ENCODE assay signal across 9 cellular contexts in the genomic region with DNA sequence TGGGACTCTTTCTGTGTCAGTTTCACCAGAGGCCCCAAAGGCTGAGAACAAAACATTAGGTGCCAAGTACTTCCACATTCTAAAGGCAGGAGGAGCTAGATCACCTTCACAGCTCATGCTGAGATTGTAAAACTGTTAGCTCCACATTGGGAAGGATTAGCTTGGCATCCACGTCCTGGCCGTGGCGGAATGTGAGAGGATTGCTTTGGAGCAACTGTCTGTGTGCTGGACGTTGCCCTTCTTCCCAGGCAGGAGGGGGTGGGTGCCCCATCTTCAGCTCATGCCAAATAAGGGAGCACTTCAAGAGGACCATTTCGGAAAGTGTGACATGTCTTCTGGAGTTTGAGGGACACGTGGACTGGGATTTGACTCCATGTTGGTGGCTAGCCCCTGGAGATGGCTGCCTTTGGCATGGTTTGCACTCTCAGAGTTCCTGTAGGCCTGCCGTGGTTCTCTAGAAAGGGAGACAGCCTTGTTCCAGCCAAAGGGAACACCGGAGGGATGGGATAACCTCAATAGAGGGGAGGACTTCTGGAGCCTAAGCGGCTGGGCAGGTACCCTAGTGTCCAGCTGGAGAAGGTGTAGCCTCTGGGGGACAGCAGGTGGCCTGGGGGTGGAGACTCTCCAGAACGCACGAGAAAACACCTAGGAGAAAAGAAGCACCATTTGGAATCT. TPM values are rescaled to one million over a fixed set of nuclear protein-coding genes. Genes with fewer than 3 reads are reported as not detected.
DNase-seq lines count a peak whose midpoint lies in the region; ATAC-seq and TF ChIP-seq lines count a peak whose summit lies in the region.
"Had no signal": no experiment of that assay in that cellular context is flagged by ENCODE, and none has a peak within 500 bp of the region (broad histone marks: within the 10 kb centered on the region; RNA-seq: fewer than 3 reads in every experiment).

No MANE protein-coding gene starts in this region.

- TF ChIP-seq POLR2A in heart left ventricle (IDR thresholded peaks at IDR 0.05) = no peak

- TF ChIP-seq CTCF in epithelial cell of esophagus (IDR thresholded peaks at IDR 0.05; ENCODE audit: insufficient read depth, low read depth, low read length, missing control alignments) (peak; percentile 66), heart left ventricle (IDR thresholded peaks at IDR 0.05) (no peak)

- ATAC-seq in HG02763 (IDR thresholded peaks at IDR 0.05; ENCODE audit: unreplicated experiment) = no peak
- ATAC-seq in heart left ventricle = no peak

- no peaks in the 10 kb centered on the region for H3K27me3 ChIP-seq in heart left ventricle

- DNase-seq in DMS53 (lab: John Stamatoyannopoulos, UW) = peak; percentile 48
- DNase-seq in DMS53 treated with DMSO at 0.1 percent for 48 hours (lab: John Stamatoyannopoulos, UW; ENCODE audit: unreplicated experiment) = no peak
- DNase-seq in NAMALWA (ENCODE audit: low spot score) = peak; percentile 53
- peak; percentile 51 for DNase-seq in epithelial cell of esophagus (ENCODE audit: low read depth)
- peak; percentile 34 for DNase-seq in renal cortical epithelial cell (ENCODE audit: low read depth)
- DNase-seq in heart left ventricle = no peak
- DNase-seq in cardiac septum (ENCODE audit: low spot score) = no peak
- DNase-seq: activated CD4-positive, alpha-beta T cell treated with anti-CD3 and anti-CD28 coated beads, Interleukin-2, amount 10 ng/mL, durations not matched to agents 24 days and 14 days had no signal

- no peak overlapping the region for H3K4me3 ChIP-seq in epithelial cell of esophagus (ENCODE audit: low read length)
- H3K4me3 ChIP-seq in heart left ventricle = no peak overlapping the region

- no peaks in the 10 kb centered on the region for H3K36me3 ChIP-seq in heart left ventricle

- intact Hi-C loops in heart left ventricle (cut with DNase I) = no loop called here
- intact Hi-C loops in cardiac septum (cut with DNase I) = no loop called here

- H3K4me1 ChIP-seq in heart left ventricle = no peaks in the 10 kb centered on the region

- no peak overlapping the region for H3K27ac ChIP-seq in heart left ventricle

- no peaks in the 10 kb centered on the region for H3K9me3 ChIP-seq in heart left ventricle

- WGBS in heart left ventricle, 4 donors = 64 to 74% (median 69%) methylated on average over 11 of the region's 11 CpGs

RNA-seq across cellular contexts. Expression of gene FMC1, which starts 19.9 kb away (rescaled TPM):
- total RNA-seq in renal cortical epithelial cell (2.2 and 8.7 TPM in 2 replicates), heart left ventricle (10 to 100 TPM; 19.0 to 60.0 (median 33.8) TPM), cardiac septum (29.4 TPM)
- 10 to 100 TPM; 21.8 to 95.7 TPM for polyA plus RNA-seq in heart left ventricle

RNA-seq across cellular contexts. Expression of gene LUC7L2, which starts 38.5 kb away (rescaled TPM):
- 31.4 and 81.0 TPM in 2 replicates for total RNA-seq in renal cortical epithelial cell
- total RNA-seq in heart left ventricle = 10 to 100 TPM; 29.4 to 55.4 (median 46.3) TPM
- 10 to 100 TPM; 29.8 to 39.3 TPM for polyA plus RNA-seq in heart left ventricle
- total RNA-seq in cardiac septum = 64.9 TPM

Comparison
In these comparisons a context has a peak if more than half of its experiments do, and no peak if none do; other contexts are left out.
1. DNase-seq: peak in DMS53 (single experiment), NAMALWA (single experiment), epithelial cell of esophagus (single experiment) and renal cortical epithelial cell (single experiment); none in DMS53 treated with DMSO at 0.1 percent for 48 hours (single experiment), heart left ventricle (0 of 5) and cardiac septum (single experiment).